ENCODE assay signal across 1 cellular context in genomic region chr17:62109378-62109902, GRCh38.
TF ChIP-seq lines count a peak whose summit lies in the region.

No MANE protein-coding gene starts in this region.

TF ChIP-seq in GM12878, 131 proteins besides CTCF, POLR2A, EP300 and RAD21 (continued from another document):
- no peak for TF ChIP-seq RELB (IDR thresholded peaks at IDR 0.05; ENCODE audit: low read depth)
- no peak for TF ChIP-seq MYC (IDR thresholded peaks at IDR 0.05; ENCODE audit: insufficient read depth, insufficient read length, insufficient replicate concordance, low read length, severe bottlenecking)
- peak; percentile 83; the same call in 2 of the 3 replicates for TF ChIP-seq POU2F2 (IDR thresholded peaks at IDR 0.05; ENCODE audit: borderline replicate concordance, low read depth, low read length)
- peak; percentile 54 for TF ChIP-seq SKIL (IDR thresholded peaks at IDR 0.05; ENCODE audit: low read depth, poor library complexity, severe bottlenecking)
- 0 out of 2 replicates have a peak, but pooled peaks have one; percentile 15 for TF ChIP-seq RUNX3 (IDR thresholded peaks at IDR 0.05; ENCODE audit: low read length)
- no peak for TF ChIP-seq SMAD1 (IDR thresholded peaks at IDR 0.05; ENCODE audit: low read depth, partially characterized antibody)
- no peak for TF ChIP-seq ZNF622 (IDR thresholded peaks at IDR 0.05)
- TF ChIP-seq SIN3A (IDR thresholded peaks at IDR 0.05; ENCODE audit: low read depth, low read length) = no peak
- TF ChIP-seq ETV6 (conservative IDR thresholded peaks at IDR 0.05 in 1 of 2, IDR thresholded peaks at IDR 0.05 in 1 of 2; ENCODE audit: borderline replicate concordance in 1 of 2, low read depth in 1 of 2) = no peak
- no peak for TF ChIP-seq CBX3 (IDR thresholded peaks at IDR 0.05; ENCODE audit: borderline replicate concordance, low read depth)
- TF ChIP-seq ZSCAN29 (IDR thresholded peaks at IDR 0.05) = 0 out of 2 replicates have a peak, but pooled peaks have one; percentile 31
- no peak for TF ChIP-seq IRF3 (IDR thresholded peaks at IDR 0.05)
- TF ChIP-seq ZNF207 (IDR thresholded peaks at IDR 0.05; ENCODE audit: borderline replicate concordance) = no peak
- TF ChIP-seq CUX1 (IDR thresholded peaks at IDR 0.05; ENCODE audit: insufficient replicate concordance, low read depth, low read length) = no peak
- TF ChIP-seq EGR1 (IDR thresholded peaks at IDR 0.05; ENCODE audit: borderline replicate concordance in 1 of 2, low read depth in 2 of 2, low read length in 2 of 2) = no peak
- TF ChIP-seq BCL3 (IDR thresholded peaks at IDR 0.05; ENCODE audit: borderline replicate concordance, insufficient read depth, low read depth, low read length, poor library complexity, severe bottlenecking) = no peak
